Comparison of ENCODE assay signal across 9 cellular contexts in the genomic region with DNA sequence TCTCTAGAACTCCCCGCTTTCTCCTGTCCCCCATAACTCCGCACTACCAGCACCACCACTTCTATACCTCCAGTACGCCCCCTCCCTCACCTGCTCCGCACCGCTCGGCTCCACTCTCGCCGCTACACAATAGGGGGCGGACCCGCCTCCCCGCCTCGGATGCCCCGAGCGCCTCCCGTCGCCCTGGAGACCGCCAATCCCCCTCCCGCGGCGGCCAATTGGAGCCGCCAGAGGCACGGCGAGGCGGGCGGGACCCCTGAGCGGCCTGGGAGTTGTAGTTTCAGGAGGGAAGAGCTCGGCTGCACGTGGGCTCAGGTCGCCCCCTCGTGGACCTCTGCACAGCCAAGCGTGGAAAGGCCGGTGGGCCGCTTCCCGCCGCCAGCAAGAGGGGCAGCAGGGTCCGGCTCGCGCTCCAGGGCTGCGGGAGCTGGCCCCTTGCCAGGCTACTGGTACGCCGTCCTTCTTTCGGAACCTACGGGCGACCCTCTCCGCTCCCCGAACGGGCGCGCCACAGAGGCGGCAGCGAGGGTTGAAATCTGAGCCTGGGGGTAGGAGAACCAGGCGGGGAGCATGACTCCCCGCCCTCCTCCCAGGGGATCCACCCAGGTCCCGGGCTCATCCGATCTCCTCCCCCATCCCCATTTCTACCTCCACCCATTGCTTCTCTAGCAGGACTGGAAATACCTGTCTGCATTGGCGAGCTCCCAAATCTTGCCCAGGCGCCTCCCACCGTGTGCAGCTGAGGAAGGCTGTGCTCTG. TPM values are rescaled to one million over a fixed set of nuclear protein-coding genes. Genes with fewer than 3 reads are reported as not detected.
DNase-seq lines count a peak whose midpoint lies in the region; ATAC-seq, FAIRE-seq and TF ChIP-seq lines count a peak whose summit lies in the region.
"Had no signal": no experiment of that assay in that cellular context is flagged by ENCODE, and none has a peak within 500 bp of the region (broad histone marks: within the 10 kb centered on the region; RNA-seq: fewer than 3 reads in every experiment).

TSS of gene IGSF9 (minus strand) at position 131 of the 759 bp plus-strand sequence. CDS start 2,159 bp downstream, outside the sequence.

- H3K27ac ChIP-seq in HUES64 (ENCODE audit: low read depth, low read length): peak within 1 kb of the TSS; percentile 78
- peak within 1 kb of the TSS; percentile 83 for H3K27ac ChIP-seq in PC-3 (ENCODE audit: low read length)
- H3K27ac ChIP-seq in neural progenitor cell: no peak within 1 kb of the TSS

- H3K27me3 Mint-ChIP-seq in neural progenitor cell (ENCODE audit: insufficient read depth, low read depth): peaks cover 12% of the 10 kb centered on the region
- H3K27me3 Mint-ChIP-seq in stimulated activated naive CD8-positive, alpha-beta T cell treated with anti-CD3 and anti-CD28 coated beads, Interleukin-15, amount 100 ng/mL, for 72 hours: peaks cover 41% of the 10 kb centered on the region

- H3F3A ChIP-seq in PC-3 (ENCODE audit: low read length, unreplicated experiment) (no peaks in the 10 kb centered on the region), neural progenitor cell (ENCODE audit: low read depth) (peaks cover 22% of the 10 kb centered on the region)

- POLR2A ChIA-PET in PC-3 (lab: Charles Lee; ENCODE audit: unreplicated experiment): no interaction called here

- peaks cover 23% of the 10 kb centered on the region for H3K79me2 ChIP-seq in PC-3 (ENCODE audit: low read length)
- peaks cover 21% of the 10 kb centered on the region for H3K79me2 ChIP-seq in neural progenitor cell (ENCODE audit: low read depth)

- H4K20me1 ChIP-seq in PC-3 (ENCODE audit: low read length): no peaks in the 10 kb centered on the region
- peaks cover 5% of the 10 kb centered on the region for H4K20me1 ChIP-seq in neural progenitor cell (ENCODE audit: low read depth)

- no TSS peak for BruUV-seq in PC-3 (replicated peaks; lab: Mats Ljungman, UMichigan)

- peaks cover 9% of the 10 kb centered on the region for H3K36me3 Mint-ChIP-seq in neural progenitor cell

- FAIRE-seq in frontal cortex (lab: Jason Lieb, UNC): no peak
- FAIRE-seq: endometrium had no signal

- H3K9ac ChIP-seq in HUES64 (ENCODE audit: low read depth, low read length) (peak within 1 kb of the TSS; percentile 90), PC-3 (ENCODE audit: low read length) (peak within 1 kb of the TSS; percentile 78), neural progenitor cell (peak within 1 kb of the TSS; percentile 1)

- H3K27me3 ChIP-seq in HUES64 (ENCODE audit: insufficient read depth, low read length) (no peaks in the 10 kb centered on the region), PC-3 (ENCODE audit: low read length) (no peaks in the 10 kb centered on the region), neural progenitor cell (no peaks in the 10 kb centered on the region)

- H3K4me1 ChIP-seq in HUES64 (ENCODE audit: insufficient read depth, low read length) (peaks cover 26% of the 10 kb centered on the region; the same call in 1 of the 2 replicates), PC-3 (ENCODE audit: insufficient read depth, low read length) (peaks cover 42% of the 10 kb centered on the region), neural progenitor cell (peaks cover 48% of the 10 kb centered on the region)

- H2AFZ ChIP-seq in PC-3 (ENCODE audit: low read length) (peak within 1 kb of the TSS; percentile 76), neural progenitor cell (replicated peaks) (peak within 1 kb of the TSS; percentile 88)

- peaks cover 44% of the 10 kb centered on the region for H3K4me1 Mint-ChIP-seq in neural progenitor cell
- peaks cover 16% of the 10 kb centered on the region for H3K4me1 Mint-ChIP-seq in stimulated activated naive CD8-positive, alpha-beta T cell treated with anti-CD3 and anti-CD28 coated beads, Interleukin-15, amount 100 ng/mL, for 72 hours

- no peaks in the 10 kb centered on the region for H3K9me2 ChIP-seq in PC-3 (replicated peaks; ENCODE audit: low read length)

- H3K36me3 ChIP-seq in HUES64 (ENCODE audit: insufficient read depth, low read length) (peaks cover 4% of the 10 kb centered on the region; the same call in 1 of the 2 replicates), PC-3 (ENCODE audit: low read depth, low read length) (no peaks in the 10 kb centered on the region), neural progenitor cell (no peaks in the 10 kb centered on the region)

- H3K4me3 Mint-ChIP-seq in neural progenitor cell: peak within 1 kb of the TSS; percentile 95
- H3K4me3 Mint-ChIP-seq in stimulated activated naive CD8-positive, alpha-beta T cell treated with anti-CD3 and anti-CD28 coated beads, Interleukin-15, amount 100 ng/mL, for 72 hours: peak within 1 kb of the TSS; percentile 68 to 71

- CTCF ChIA-PET in PC-3 (lab: Charles Lee): interaction anchor here (1.7 to 2.2 kb wide), 2 partner anchors 53 to 62 kb away, joined by 10 to 14 read pairs; no protein-coding TSS in a partner anchor

- H3K4me3 ChIP-seq in HUES64 (ENCODE audit: low read length) (peak within 1 kb of the TSS; percentile 89), PC-3 (ENCODE audit: low read length) (peak within 1 kb of the TSS; percentile 84), neural progenitor cell (peak within 1 kb of the TSS; percentile 80)

- intact Hi-C loops in PC-3 (cut with micrococcal nuclease): loop anchor here (1.0 to 2.0 kb wide), 6 partner anchors 9 to 147 kb away; partner anchors contain the start of gene TAGLN2

- peak within 1 kb of the TSS; percentile 85 for H3K27ac Mint-ChIP-seq in neural progenitor cell
- no peak within 1 kb of the TSS for H3K27ac Mint-ChIP-seq in stimulated activated naive CD8-positive, alpha-beta T cell treated with anti-CD3 and anti-CD28 coated beads, Interleukin-15, amount 100 ng/mL, for 72 hours

- DNase-seq in ELF-1 (ENCODE audit: low read depth, low spot score) (peak; percentile 98), PC-3 (peak; percentile 99), activated gamma-delta T cell (lab: John Stamatoyannopoulos, UW) (peak; percentile 66), frontal cortex (ENCODE audit: low spot score in 2 of 2) (peak; percentile 72 to 85), neural progenitor cell (ENCODE audit: low spot score) (peak; percentile 99)
- peak; percentile 65 to 69 for DNase-seq in stimulated activated naive CD8-positive, alpha-beta T cell treated with anti-CD3 and anti-CD28 coated beads, Interleukin-15, amount 100 ng/mL, for 72 hours

- H3K9me3 Mint-ChIP-seq in neural progenitor cell: no peaks in the 10 kb centered on the region
- no peaks in the 10 kb centered on the region for H3K9me3 Mint-ChIP-seq in stimulated activated naive CD8-positive, alpha-beta T cell treated with anti-CD3 and anti-CD28 coated beads, Interleukin-15, amount 100 ng/mL, for 72 hours

- ATAC-seq in PC-3 (peak; percentile 92), HG03460 (IDR thresholded peaks at IDR 0.05; ENCODE audit: unreplicated experiment) (no peak)
- ATAC-seq in stimulated activated naive CD8-positive, alpha-beta T cell treated with anti-CD3 and anti-CD28 coated beads, Interleukin-15, amount 100 ng/mL, for 72 hours: peak; percentile 81

- peak; percentile 82 for TF ChIP-seq CTCF in PC-3 (conservative IDR thresholded peaks at IDR 0.05; ENCODE audit: low read depth, low read length)
- TF ChIP-seq CTCF in neural progenitor cell (IDR thresholded peaks at IDR 0.05): peak; percentile 66

- H3K9me3 ChIP-seq in HUES64 (ENCODE audit: insufficient read depth, low read depth, low read length) (no peaks in the 10 kb centered on the region), PC-3 (ENCODE audit: low read length) (no peaks in the 10 kb centered on the region), neural progenitor cell (ENCODE audit: low read depth) (no peaks in the 10 kb centered on the region)

- H3K4me2 ChIP-seq in PC-3 (ENCODE audit: low read length): peak within 1 kb of the TSS; percentile 94
- H3K4me2 ChIP-seq in neural progenitor cell: peak within 1 kb of the TSS; percentile 94

- WGBS in HUES64: under 1% methylated on average over 58 of the region's 58 CpGs

RNA-seq across cellular contexts. Expression of gene IGSF9, which starts in this region (rescaled TPM):
- 14.7 TPM for polyA plus RNA-seq in HUES64 (2013, experiment 1 of 2)
- polyA plus RNA-seq in HUES64 (2013, experiment 2 of 2): 12.9 TPM
- total RNA-seq in PC-3 (2014; rRNA removed) (15.6 and 19.9 TPM in 2 replicates), frontal cortex (5.3 TPM), neural progenitor cell (ENCODE audit: low replicate concordance) (3.3 and 9.1 TPM in 2 replicates)

Comparison
In these comparisons a context has a peak if more than half of its experiments do, and no peak if none do; other contexts are left out.
1. H3K9ac ChIP-seq: peak in every context shown above with its lines; median percentile 90 in HUES64; 78 in PC-3; 1 in neural progenitor cell.